In the genomic region with DNA sequence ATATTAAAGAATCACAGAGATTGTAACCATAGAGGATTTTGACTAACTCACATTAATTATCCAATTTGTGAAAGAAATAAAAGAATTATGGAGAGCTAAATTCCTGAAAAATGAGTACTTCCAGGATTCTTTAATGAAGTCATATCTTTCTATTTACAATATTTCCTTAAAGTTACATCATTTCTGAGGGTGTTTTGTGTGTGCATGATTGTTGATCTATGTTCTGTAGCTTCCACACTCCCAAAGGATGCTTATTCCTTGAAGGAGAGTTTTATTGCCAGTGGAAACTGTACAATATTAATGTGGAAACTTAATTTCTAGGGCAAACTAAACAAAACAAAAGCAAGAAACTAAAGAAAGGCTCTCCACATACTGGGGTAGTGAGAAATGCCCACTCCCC, we compare ENCODE assay signal across 23 cellular contexts.
"Had no signal": no experiment of that assay in that cellular context is flagged by ENCODE, and none has a peak within 500 bp of the region (broad histone marks: within the 10 kb centered on the region; RNA-seq: fewer than 3 reads in every experiment).

No MANE protein-coding gene starts in this region.

- ATAC-seq: foreskin keratinocyte, left lobe of liver had no signal

- H3K36me3 ChIP-seq: esophagus muscularis mucosa had no signal

- H3K9me3 ChIP-seq: esophagus muscularis mucosa had no signal

- DNase-seq: activated B cell treated with CpG ODN at 0.5 μM for 24 hours; activated CD4-positive, alpha-beta memory T cell treated with anti-CD3 and anti-CD28 coated beads for 36 hours; activated CD4-positive, alpha-beta T cell treated with anti-CD3 and anti-CD28 coated beads for 4 hours; activated naive CD4-positive, alpha-beta T cell treated with Interleukin-2 at 50 U/mL for 16 hours; activated naive CD8-positive, alpha-beta T cell treated with anti-CD3 and anti-CD28 coated beads, Interleukin-2, amount 10 ng/mL, durations not matched to agents 7 days and 5 days; central memory CD4-positive, alpha-beta T cell; effector CD8-positive, alpha-beta T cell; foreskin keratinocyte; glutamatergic neuron; hippocampal formation; midbrain; nephron progenitor cell; nucleus accumbens; retina; stimulated activated CD8-positive, alpha-beta memory T cell treated with anti-CD3 and anti-CD28 coated beads, Interleukin-4, amount 100 ng/mL, for 48 hours; stimulated activated naive CD4-positive, alpha-beta T cell; T-helper 1 cell; T-helper 9 cell had no signal

- H3K4me3 ChIP-seq: coronary artery, esophagus muscularis mucosa, lung had no signal

- H3K27me3 ChIP-seq: esophagus muscularis mucosa, foreskin keratinocyte had no signal

- H3K4me1 ChIP-seq: foreskin keratinocyte had no signal

- H3K27ac ChIP-seq: coronary artery, esophagus muscularis mucosa, foreskin keratinocyte had no signal

- FAIRE-seq: keratinocyte had no signal
